In genomic region chr13:35219021-35219420, GRCh38 we compare ENCODE assay signal across 24 cellular contexts.
"Had no signal": no experiment of that assay in that cellular context is flagged by ENCODE, and none has a peak within 500 bp of the region (broad histone marks: within the 10 kb centered on the region; RNA-seq: fewer than 3 reads in every experiment).

No MANE protein-coding gene starts in this region.

- H3K27ac Mint-ChIP-seq: immature natural killer cell, mesothelial cell of epicardium, naive B cell had no signal

- FAIRE-seq: keratinocyte had no signal

- DNase-seq: colonic mucosa; dermis blood vessel endothelial cell; dorsolateral prefrontal cortex; effector CD4-positive, alpha-beta T cell; effector memory CD4-positive, alpha-beta T cell; erythroblast; esophagus squamous epithelium; foreskin keratinocyte; heart left ventricle; hypothalamus; immature natural killer cell; left cardiac atrium; left lung; left ventricle myocardium superior; lower lobe of right lung; mesenchymal stem cell; mucosa of descending colon; naive B cell had no signal

- H3K4me3 ChIP-seq: colonic mucosa, dorsolateral prefrontal cortex, esophagus squamous epithelium, gastroesophageal sphincter, heart left ventricle, hepatocyte, left lung, lower lobe of right lung, mucosa of descending colon had no signal

- H3K36me3 Mint-ChIP-seq: immature natural killer cell had no signal

- H3K4me1 ChIP-seq: colonic mucosa, esophagus squamous epithelium, foreskin keratinocyte, gastroesophageal sphincter, heart left ventricle, left lung, lower lobe of right lung had no signal

- H3K4me3 Mint-ChIP-seq: immature natural killer cell, mesothelial cell of epicardium, naive B cell had no signal

- H3K36me3 ChIP-seq: colonic mucosa, esophagus squamous epithelium, left lung, lower lobe of right lung had no signal

- H3K27me3 ChIP-seq: colonic mucosa, dorsolateral prefrontal cortex, esophagus squamous epithelium, foreskin keratinocyte, gastroesophageal sphincter, heart left ventricle, hepatocyte, left lung had no signal

- ATAC-seq: esophagus mucosa, foreskin keratinocyte, gastroesophageal sphincter, heart left ventricle, left cardiac atrium, left lung, left ventricle myocardium superior, lower lobe of right lung, mucosa of descending colon had no signal

- H3K4me1 Mint-ChIP-seq: immature natural killer cell, mesothelial cell of epicardium, naive B cell had no signal

- H3K79me2 ChIP-seq: hepatocyte had no signal

- H3K27me3 Mint-ChIP-seq: naive B cell had no signal

- H3K4me2 ChIP-seq: hepatocyte had no signal

- H2AFZ ChIP-seq: hepatocyte had no signal

- H3K27ac ChIP-seq: colonic mucosa, dorsolateral prefrontal cortex, epithelial cell of prostate, esophagus squamous epithelium, foreskin keratinocyte, gastroesophageal sphincter, heart left ventricle, hepatocyte, left lung, lower lobe of right lung had no signal

- H3K9me3 ChIP-seq: colonic mucosa, esophagus squamous epithelium, left lung, lower lobe of right lung, mucosa of descending colon had no signal
